Comparison of ENCODE assay signal across 9 cellular contexts in the genomic region with DNA sequence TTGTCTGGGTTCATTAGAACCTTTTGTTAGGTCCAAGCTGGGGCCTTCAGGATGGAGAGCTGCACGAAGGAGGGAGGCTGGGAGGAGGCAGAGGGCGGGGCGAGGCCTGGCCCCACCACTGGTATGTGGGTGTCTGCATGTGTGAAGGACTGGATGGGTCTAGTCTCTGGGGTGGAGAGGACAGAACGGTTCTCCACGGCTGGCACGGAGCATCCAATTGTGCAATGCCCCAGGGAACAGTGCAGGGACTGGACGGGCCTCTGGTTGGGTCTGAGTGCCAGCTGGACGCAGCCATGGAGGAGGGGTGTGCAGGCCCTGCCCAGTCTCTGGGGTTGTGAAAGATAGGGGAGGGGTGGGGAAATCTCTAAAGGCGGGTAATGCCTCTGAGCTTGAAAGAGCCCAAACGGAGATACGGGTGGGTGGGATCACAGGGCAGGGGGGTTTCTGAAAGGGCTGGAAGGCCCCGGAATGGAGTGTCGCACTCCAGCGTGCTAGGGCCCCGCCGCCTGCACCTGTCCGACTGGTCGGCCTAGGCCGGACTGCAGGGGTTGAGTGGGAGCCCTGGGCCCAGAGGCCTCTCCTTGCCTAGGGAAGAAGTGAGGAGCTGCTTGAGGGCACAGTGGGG. TPM values are rescaled to one million over a fixed set of nuclear protein-coding genes. Genes with fewer than 3 reads are reported as not detected.
A peak's percentile ranks its signal among the peaks of the same experiment; 100 is the strongest.
DNase-seq lines count a peak whose midpoint lies in the region; ATAC-seq and TF ChIP-seq lines count a peak whose summit lies in the region.
"Had no signal": no experiment of that assay in that cellular context is flagged by ENCODE, and none has a peak within 500 bp of the region (broad histone marks: within the 10 kb centered on the region; RNA-seq: fewer than 3 reads in every experiment).

No MANE protein-coding gene starts in this region.

- H3K36me3 ChIP-seq in HUES64 (ENCODE audit: insufficient read depth, low read length) (no peaks in the 10 kb centered on the region), mesenchymal stem cell (ENCODE audit: control insufficient read depth in 1 of 2, insufficient read depth in 2 of 2, low read depth in 1 of 2, low read length in 2 of 2) (peaks cover 26 to 30% of the 10 kb centered on the region in 2 experiments), transverse colon (no peaks in the 10 kb centered on the region), spleen (no peaks in the 10 kb centered on the region)

- no peak overlapping the region for H4K8ac ChIP-seq in mesenchymal stem cell (ENCODE audit: low read length)

- peak overlapping the region in 1 of 2 experiments; percentile 15 for H3K18ac ChIP-seq in mesenchymal stem cell (ENCODE audit: low read depth in 1 of 2, low read length in 2 of 2)

- H2BK5ac ChIP-seq in mesenchymal stem cell (ENCODE audit: low read depth, low read length, poor library complexity, severe bottlenecking): no peak overlapping the region

- H3K9ac ChIP-seq in HUES64 (ENCODE audit: low read depth, low read length) (no peak overlapping the region), mesenchymal stem cell (ENCODE audit: low read length) (peak overlapping the region; percentile 87)

- H2AFZ ChIP-seq in mesenchymal stem cell (ENCODE audit: low read depth, low read length): no peak overlapping the region

- H3K4me2 ChIP-seq in mesenchymal stem cell (ENCODE audit: low read length, poor library complexity, severe bottlenecking): peak overlapping the region; percentile 98

- in situ Hi-C loops in transverse colon (cut with MboI; ENCODE audit: low pct_ligation_motif_present in 1 of 4, low pct_unique_long_range_greater_than_20kb in 1 of 4, low sequenced_read_pairs in 3 of 4): no loop called here

- H3K9me3 ChIP-seq in HUES64 (ENCODE audit: insufficient read depth, low read depth, low read length) (no peaks in the 10 kb centered on the region), mesenchymal stem cell (ENCODE audit: control insufficient read depth, low read length) (no peaks in the 10 kb centered on the region), transverse colon (no peaks in the 10 kb centered on the region), spleen (no peaks in the 10 kb centered on the region)

- DNase-seq in epithelial cell of prostate (ENCODE audit: low read depth, low spot score) (no peak), mesenchymal stem cell (no peak), transverse colon (peak; percentile 65), head of caudate nucleus (no peak), spleen (no peak), C1 segment of cervical spinal cord (lab: John Stamatoyannopoulos, UW) (no peak)

- H4K91ac ChIP-seq in mesenchymal stem cell (ENCODE audit: low read length): no peak overlapping the region

- H2BK12ac ChIP-seq in mesenchymal stem cell (ENCODE audit: low read length in 2 of 2): no peak overlapping the region

- peak overlapping the region; percentile 81 for H3K4me3 ChIP-seq in HUES64 (ENCODE audit: low read length)
- H3K4me3 ChIP-seq in mesenchymal stem cell (ENCODE audit: insufficient read depth in 1 of 2, low read depth in 1 of 2, low read length in 2 of 2): peak overlapping the region in 1 of 2 experiments; percentile 96
- peak overlapping the region in 2 of 4 donors; percentile 70 to 82 for H3K4me3 ChIP-seq in transverse colon
- H3K4me3 ChIP-seq in spleen: peak overlapping the region in 1 of 8 donors; percentile 68
- H3K4me3 ChIP-seq: GM12878 had no signal

- H3K27me3 ChIP-seq in HUES64 (ENCODE audit: insufficient read depth, low read length) (peaks cover 7% of the 10 kb centered on the region; the same call in 1 of the 2 replicates), mesenchymal stem cell (ENCODE audit: control insufficient read depth in 1 of 2, insufficient read depth in 1 of 2, low read length in 2 of 2) (no peaks in the 10 kb centered on the region), transverse colon (peaks cover 13% of the 10 kb centered on the region), spleen (replicated peaks in 1 of 7) (peaks cover 8 to 74% (median 39%) of the 10 kb centered on the region in 7 donors)

- peak overlapping the region in 1 of 2 experiments; percentile 18 for H3K23ac ChIP-seq in mesenchymal stem cell (ENCODE audit: low read length in 2 of 2)

- peaks cover 31% of the 10 kb centered on the region for H3K79me1 ChIP-seq in mesenchymal stem cell (replicated peaks; ENCODE audit: low read length, poor library complexity, severe bottlenecking)

- no peak overlapping the region for H2BK120ac ChIP-seq in mesenchymal stem cell (ENCODE audit: low read depth, low read length)

- TF ChIP-seq EP300 in transverse colon (IDR thresholded peaks at IDR 0.05; ENCODE audit: low read depth): no peak

- no peak overlapping the region for H2AK5ac ChIP-seq in mesenchymal stem cell (ENCODE audit: low read length, severe bottlenecking)

- TF ChIP-seq POLR2A in transverse colon (IDR thresholded peaks at IDR 0.05): no peak
- no peak for TF ChIP-seq POLR2A in spleen (IDR thresholded peaks at IDR 0.05)

- H3K27ac ChIP-seq in HUES64 (ENCODE audit: low read depth, low read length) (no peak overlapping the region), epithelial cell of prostate (peak overlapping the region; percentile 86), mesenchymal stem cell (ENCODE audit: low read length, poor library complexity, severe bottlenecking) (no peak overlapping the region), transverse colon (peak overlapping the region in 3 of 4 donors; percentile 26 to 83 (median 78)), spleen (no peak overlapping the region)

- WGBS in HUES64: 91% methylated on average over 18 of the region's 19 CpGs
- WGBS in mesenchymal stem cell: 87% methylated on average over 19 of the region's 19 CpGs
- WGBS in transverse colon (ENCODE audit: low coverage in 1 of 2), 2 donors: 72% methylated on average over 19 of the region's 19 CpGs; no CpG with 5 or more reads in 1 of the 2 donors
- 70 to 83% (median 76%) methylated on average over 18 to 19 of the region's 19 CpGs for WGBS in spleen, 5 donors

- intact Hi-C loops in transverse colon (cut with DNase I; ENCODE audit: low total_unique reads): no loop called here
- intact Hi-C loops in head of caudate nucleus (cut with DNase I): no loop called here
- intact Hi-C loops in spleen (cut with DNase I; ENCODE audit: low total_unique reads): no loop called here

- TF ChIP-seq CTCF in transverse colon (IDR thresholded peaks at IDR 0.05) (no peak), spleen (IDR thresholded peaks at IDR 0.05 in 8 of 11, conservative IDR thresholded peaks at IDR 0.05 in 3 of 11) (no peak)

- peak overlapping the region in 1 of 2 experiments; percentile 26 for H3K14ac ChIP-seq in mesenchymal stem cell (ENCODE audit: low read length in 2 of 2)

- 0 out of 2 replicates have a peak, but pooled peaks cover 8% of the 10 kb centered on the region for H3K4me1 ChIP-seq in HUES64 (ENCODE audit: insufficient read depth, low read length)
- H3K4me1 ChIP-seq in mesenchymal stem cell (ENCODE audit: control insufficient read depth, insufficient read depth, low read depth, low read length): peaks cover 26% of the 10 kb centered on the region
- H3K4me1 ChIP-seq in transverse colon: peaks cover 3 to 25% (median 20%) of the 10 kb centered on the region in 4 donors
- H3K4me1 ChIP-seq in spleen: peaks cover 8 to 22% (median 16%) of the 10 kb centered on the region in 6 donors

- no peak overlapping the region for H3K4ac ChIP-seq in mesenchymal stem cell (ENCODE audit: low read depth in 1 of 2, low read length in 2 of 2)

- no peak overlapping the region for H2BK15ac ChIP-seq in mesenchymal stem cell (ENCODE audit: low read depth, poor library complexity, severe bottlenecking)

- no peak for ATAC-seq in HG03196 (IDR thresholded peaks at IDR 0.05; ENCODE audit: unreplicated experiment)

RNA-seq across cellular contexts. Expression of gene PPL, which starts 1.6 kb away (rescaled TPM):
- 7.7 TPM for polyA plus RNA-seq in HUES64 (2013, experiment 1 of 2)
- polyA plus RNA-seq in HUES64 (2013, experiment 2 of 2): 9.8 TPM
- polyA plus RNA-seq in mesenchymal stem cell (2013, experiment 1 of 2): 0.46 TPM
- 0.47 TPM for polyA plus RNA-seq in mesenchymal stem cell (2013, experiment 2 of 2)
- total RNA-seq in transverse colon (10 to 100 TPM; 13.5 to 28.8 (median 22.8) TPM), spleen (under 1 TPM in 4 of 7 donors, not detected in 3; 0.18 to 0.37 (median 0.19) TPM)
- under 1 TPM; 0.11 to 0.77 (median 0.29) TPM for polyA plus RNA-seq in spleen

RNA-seq across cellular contexts. Expression of gene SEC14L5, which starts 22.8 kb away (rescaled TPM):
- 1.2 TPM for polyA plus RNA-seq in HUES64 (2013, experiment 1 of 2)
- 1.3 TPM for polyA plus RNA-seq in HUES64 (2013, experiment 2 of 2)
- polyA plus RNA-seq in mesenchymal stem cell (2013, experiment 1 of 2): 0.01 TPM
- not detected for polyA plus RNA-seq in mesenchymal stem cell (2013, experiment 2 of 2)
- 1 to 10 TPM in 1 of 4 donors, under 1 TPM in 3; 0.32 to 6.2 (median 0.53) TPM for total RNA-seq in transverse colon
- total RNA-seq in spleen: under 1 TPM in 6 of 7 donors, not detected in 1; 0.13 to 0.94 (median 0.60) TPM
- under 1 TPM; 0.06 to 0.26 (median 0.11) TPM for polyA plus RNA-seq in spleen
- total RNA-seq: GM12878 had no signal

Comparison
In these comparisons a context has a peak if more than half of its experiments do, and no peak if none do; other contexts are left out.
1. H3K27ac ChIP-seq: peak in epithelial cell of prostate (single experiment) and transverse colon (3 of 4); none in HUES64 (single experiment), mesenchymal stem cell (single experiment) and spleen (0 of 8).
2. RNA of gene PPL, which starts 1.6 kb away (total RNA-seq): 13.5 to 28.8 TPM in transverse colon; 0.18 to 0.37 TPM in spleen; every median in the first group is over 10 times any median in the second.